Comparison of ENCODE assay signal across 13 cellular contexts in genomic region chr5:156497816-156498215, GRCh38.
DNase-seq lines count a peak whose midpoint lies in the region; ATAC-seq and TF ChIP-seq lines count a peak whose summit lies in the region.
"Had no signal": no experiment of that assay in that cellular context is flagged by ENCODE, and none has a peak within 500 bp of the region (broad histone marks: within the 10 kb centered on the region; RNA-seq: fewer than 3 reads in every experiment).

No MANE protein-coding gene starts in this region.

- peaks cover 21% of the 10 kb centered on the region for H3K4me1 Mint-ChIP-seq in glutamatergic neuron (ENCODE audit: low read depth, unreplicated experiment)
- peaks cover 14% of the 10 kb centered on the region for H3K4me1 Mint-ChIP-seq in MCF 10A (ENCODE audit: insufficient read depth, unreplicated experiment)

- TF ChIP-seq CTCF in glutamatergic neuron (IDR thresholded peaks at IDR 0.05; ENCODE audit: partially characterized antibody, unreplicated experiment): no peak
- TF ChIP-seq CTCF in MCF 10A (IDR thresholded peaks at IDR 0.05; ENCODE audit: unreplicated experiment): no peak

- H3K9me3 Mint-ChIP-seq in glutamatergic neuron (ENCODE audit: unreplicated experiment) (peaks cover 1% of the 10 kb centered on the region), MCF 10A (ENCODE audit: unreplicated experiment) (no peaks in the 10 kb centered on the region)

- no TSS peak for BruUV-seq in MCF 10A (replicated peaks; lab: Mats Ljungman, UMichigan)

- DNase-seq in Caki2 (ENCODE audit: low read depth) (peak; percentile 75), RPMI7951 (ENCODE audit: low read depth) (peak; percentile 60), glutamatergic neuron (no peak), pons (ENCODE audit: low spot score) (peak; percentile 93), MCF 10A (ENCODE audit: unreplicated experiment) (no peak), left colon (no peak)
- DNase-seq in effector CD4-positive, alpha-beta T cell: no peak
- no peak for DNase-seq in stimulated activated CD8-positive, alpha-beta memory T cell treated with anti-CD3 and anti-CD28 coated beads, Interleukin-4, amount 100 ng/mL, for 48 hours
- DNase-seq: activated effector memory CD4-positive, alpha-beta T cell treated with anti-CD3 and anti-CD28 coated beads, Interleukin-2, amount 50 U/mL, for 16 hours; DMS153; left lung; NCI-H524 treated with DMSO at 0.1 percent for 48 hours; Peyer's patch had no signal

- H3K27me3 Mint-ChIP-seq in glutamatergic neuron (ENCODE audit: unreplicated experiment): no peaks in the 10 kb centered on the region
- H3K27me3 Mint-ChIP-seq in MCF 10A (ENCODE audit: insufficient read depth, unreplicated experiment): no peaks in the 10 kb centered on the region

- H3K36me3 Mint-ChIP-seq in glutamatergic neuron (ENCODE audit: unreplicated experiment): no peaks in the 10 kb centered on the region
- no peaks in the 10 kb centered on the region for H3K36me3 Mint-ChIP-seq in MCF 10A (ENCODE audit: insufficient read depth, unreplicated experiment)

- in situ Hi-C loops in Caki2 (cut with HindIII; ENCODE audit: low pct_unique_long_range_greater_than_20kb, low sequenced_read_pairs): no loop called here

- H3K27ac Mint-ChIP-seq in glutamatergic neuron (ENCODE audit: unreplicated experiment) (peak overlapping the region; percentile 94), MCF 10A (ENCODE audit: low read depth, unreplicated experiment) (no peak overlapping the region)

- no peak for ATAC-seq in left colon
- ATAC-seq: left lung had no signal

- H3K4me3 Mint-ChIP-seq in glutamatergic neuron (ENCODE audit: unreplicated experiment) (no peak overlapping the region), MCF 10A (ENCODE audit: unreplicated experiment) (no peak overlapping the region)

- CTCF ChIA-PET in MCF 10A (lab: Yijun Ruan, JAX): interaction anchor here (0.6 kb wide), 1 partner anchor 652 kb away, joined by 5 read pairs; no protein-coding TSS in a partner anchor

- intact Hi-C loops in MCF 10A (cut with micrococcal nuclease): no loop called here
- intact Hi-C loops in left colon (cut with DNase I, micrococcal nuclease): no loop called here

- POLR2A ChIA-PET in MCF 10A (lab: Yijun Ruan, JAX): no interaction called here

Comparison
In these comparisons a context has a peak if more than half of its experiments do, and no peak if none do; other contexts are left out.
1. DNase-seq: peak in Caki2 (single experiment), RPMI7951 (single experiment) and pons (single experiment); none in glutamatergic neuron (single experiment), MCF 10A (single experiment), effector CD4-positive, alpha-beta T cell (single experiment), stimulated activated CD8-positive, alpha-beta memory T cell treated with anti-CD3 and anti-CD28 coated beads, Interleukin-4, amount 100 ng/mL, for 48 hours (single experiment) and left colon (0 of 2).